8 cellular contexts compared by ENCODE assay signal in the genomic region with DNA sequence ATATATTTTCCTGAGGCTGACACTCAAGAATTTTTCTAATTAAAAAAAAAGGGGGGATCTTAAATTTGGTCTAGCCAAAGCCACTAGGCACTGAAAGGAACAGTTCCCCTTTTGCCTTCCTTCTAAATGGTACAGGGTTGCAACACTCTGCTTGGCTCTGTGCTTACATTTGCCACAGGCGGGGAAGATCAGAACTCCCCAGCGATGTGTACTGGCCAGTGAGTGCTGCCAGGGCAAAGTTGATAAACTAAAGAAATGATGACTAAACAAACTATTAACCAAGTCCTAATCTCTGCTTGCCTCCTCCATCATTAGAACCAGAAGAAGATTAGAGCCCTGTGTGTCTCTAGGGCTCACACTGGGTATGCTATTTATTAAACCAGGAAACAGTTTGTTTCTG.
DNase-seq lines count a peak whose midpoint lies in the region; ATAC-seq and TF ChIP-seq lines count a peak whose summit lies in the region.

No MANE protein-coding gene starts in this region.

- DNase-seq in GM12865 (ENCODE audit: low read depth) (peak; percentile 28), globus pallidus (ENCODE audit: low spot score) (peak; percentile 25), HEK293T (ENCODE audit: extremely low spot score) (no peak), NCI-H1694 (lab: John Stamatoyannopoulos, UW) (no peak), NCI-H1930 (lab: John Stamatoyannopoulos, UW) (no peak), SK-N-DZ (ENCODE audit: low spot score) (no peak)

- no peak overlapping the region for H3K4me3 ChIP-seq in GM12865 (ENCODE audit: low read depth, low read length)

- ATAC-seq in GM21717 (IDR thresholded peaks at IDR 0.05; ENCODE audit: unreplicated experiment) (peak; percentile 98), HG03521 (IDR thresholded peaks at IDR 0.05; ENCODE audit: unreplicated experiment) (peak; percentile 62)

- CTCF ChIA-PET in HEK293T (lab: Yijun Ruan, JAX), result interaction anchor here (0.9 to 1.0 kb wide), 2 partner anchors 18 to 33 kb away, joined by 3 to 4 read pairs; no protein-coding TSS in a partner anchor

- POLR2A ChIA-PET in HEK293T (lab: Yijun Ruan, JAX), result no interaction called here

- TF ChIP-seq CTCF in GM12865 (IDR thresholded peaks at IDR 0.05; ENCODE audit: insufficient read depth, low read depth, low read length, missing control alignments), result no peak

TF ChIP-seq in HEK293T, 16 proteins besides CTCF, POLR2A, EP300 and RAD21:
- TF ChIP-seq FOXK2 (IDR thresholded peaks at IDR 0.05) (no peak), L3MBTL2 (conservative IDR thresholded peaks at IDR 0.05) (no peak), SP1 (IDR thresholded peaks at IDR 0.05) (no peak), FOXM1 (IDR thresholded peaks at IDR 0.05; ENCODE audit: borderline replicate concordance) (no peak), ARNT (IDR thresholded peaks at IDR 0.05) (no peak), TARDBP (IDR thresholded peaks at IDR 0.05) (no peak), BHLHE40 (IDR thresholded peaks at IDR 0.05; ENCODE audit: borderline replicate concordance) (no peak), ELF4 (IDR thresholded peaks at IDR 0.05) (no peak), FOXA1 (IDR thresholded peaks at IDR 0.05) (no peak), LEF1 (IDR thresholded peaks at IDR 0.05; ENCODE audit: borderline replicate concordance) (no peak), ZNF384 (IDR thresholded peaks at IDR 0.05) (no peak), NFRKB (IDR thresholded peaks at IDR 0.05) (no peak), HDGF (IDR thresholded peaks at IDR 0.05; ENCODE audit: borderline replicate concordance) (no peak), CTBP1 (IDR thresholded peaks at IDR 0.05; ENCODE audit: borderline replicate concordance) (no peak), SUZ12 (IDR thresholded peaks at IDR 0.05) (no peak)
- TF ChIP-seq, protein P1, sequence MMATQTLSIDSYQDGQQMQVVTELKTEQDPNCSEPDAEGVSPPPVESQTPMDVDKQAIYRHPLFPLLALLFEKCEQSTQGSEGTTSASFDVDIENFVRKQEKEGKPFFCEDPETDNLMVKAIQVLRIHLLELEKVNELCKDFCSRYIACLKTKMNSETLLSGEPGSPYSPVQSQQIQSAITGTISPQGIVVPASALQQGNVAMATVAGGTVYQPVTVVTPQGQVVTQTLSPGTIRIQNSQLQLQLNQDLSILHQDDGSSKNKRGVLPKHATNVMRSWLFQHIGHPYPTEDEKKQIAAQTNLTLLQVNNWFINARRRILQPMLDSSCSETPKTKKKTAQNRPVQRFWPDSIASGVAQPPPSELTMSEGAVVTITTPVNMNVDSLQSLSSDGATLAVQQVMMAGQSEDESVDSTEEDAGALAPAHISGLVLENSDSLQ (IDR thresholded peaks at IDR 0.05), result no peak

Comparison
In these comparisons a context has a peak if more than half of its experiments do, and no peak if none do; other contexts are left out.
1. DNase-seq: peak in GM12865 (single experiment) and globus pallidus (single experiment); none in HEK293T (single experiment), NCI-H1694 (single experiment), NCI-H1930 (0 of 2) and SK-N-DZ (single experiment).